Comparison of ENCODE assay signal across 16 cellular contexts in genomic region chr4:107069049-107069448, GRCh38. TPM values are rescaled to one million over a fixed set of nuclear protein-coding genes. Genes with fewer than 3 reads are reported as not detected.
DNase-seq lines count a peak whose midpoint lies in the region; ATAC-seq and TF ChIP-seq lines count a peak whose summit lies in the region.
"Had no signal": no experiment of that assay in that cellular context is flagged by ENCODE, and none has a peak within 500 bp of the region (broad histone marks: within the 10 kb centered on the region; RNA-seq: fewer than 3 reads in every experiment).

No MANE protein-coding gene starts in this region.

- no peak overlapping the region for H3K27ac ChIP-seq in right cardiac atrium (ENCODE audit: low read length)
- H3K27ac ChIP-seq: dorsolateral prefrontal cortex, spleen had no signal

- no peaks in the 10 kb centered on the region for H3K4me1 ChIP-seq in right cardiac atrium (ENCODE audit: control insufficient read depth, insufficient read depth, low read length)
- H3K4me1 ChIP-seq: spleen had no signal

- no peaks in the 10 kb centered on the region for H3K27me3 ChIP-seq in right cardiac atrium (ENCODE audit: control insufficient read depth, insufficient read depth)
- H3K27me3 ChIP-seq: BLaER1 treated with 17β-estradiol and CSF1 and Interleukin-3, amounts not matched to agents 10 nM and 100 nM; spleen had no signal

- ATAC-seq in right cardiac atrium: no peak
- ATAC-seq in HG02840 (IDR thresholded peaks at IDR 0.05; ENCODE audit: low FRiP score, unreplicated experiment): no peak
- ATAC-seq in GM19455 (IDR thresholded peaks at IDR 0.05; ENCODE audit: unreplicated experiment): no peak

- H3K9me3 ChIP-seq in right cardiac atrium (ENCODE audit: control insufficient read depth, low read length): no peaks in the 10 kb centered on the region

- WGBS in right cardiac atrium: 63% methylated on average over 3 of the region's 3 CpGs

- no peak for TF ChIP-seq CTCF in HFF-Myc (IDR thresholded peaks at IDR 0.05; ENCODE audit: low read depth, low read length, missing control alignments)
- no peak for TF ChIP-seq CTCF in fibroblast of pulmonary artery (IDR thresholded peaks at IDR 0.05; ENCODE audit: low read length, missing control alignments)

- DNase-seq in EH (ENCODE audit: low read depth) (peak; percentile 39), HFF-Myc (ENCODE audit: extremely low read depth, low read depth) (peak; percentile 37), RPMI7951 (ENCODE audit: low read depth) (peak; percentile 51), fibroblast of pulmonary artery (ENCODE audit: low read depth) (peak; percentile 40), right cardiac atrium (no peak), NCI-H2227 treated with DMSO at 0.1 percent for 48 hours (lab: John Stamatoyannopoulos, UW) (no peak)
- DNase-seq: activated CD4-positive, alpha-beta T cell treated with anti-CD3 and anti-CD28 coated beads, Interleukin-2, amount 10 ng/mL, durations not matched to agents 7 days and 5 days; activated naive CD4-positive, alpha-beta T cell treated with anti-CD3 and anti-CD28 coated beads, Interleukin-2, amount 50 U/mL, for 16 hours; dorsolateral prefrontal cortex; naive B cell; NCI-H524; spleen; SW 1271 had no signal

- H3K4me3 ChIP-seq in HFF-Myc (replicated peaks; ENCODE audit: low read depth, low read length): no peak overlapping the region
- H3K4me3 ChIP-seq in fibroblast of pulmonary artery (replicated peaks; ENCODE audit: low read depth, low read length): no peak overlapping the region
- H3K4me3 ChIP-seq in right cardiac atrium (ENCODE audit: low read length): no peak overlapping the region
- H3K4me3 ChIP-seq: BLaER1 treated with 17β-estradiol and CSF1 and Interleukin-3, amounts not matched to agents 10 nM and 100 nM; dorsolateral prefrontal cortex; spleen had no signal

- intact Hi-C loops in right cardiac atrium (cut with DNase I): no loop called here

RNA-seq across cellular contexts. Expression of gene DKK2, which starts 32.9 kb away (rescaled TPM):
- total RNA-seq in RPMI7951 (2014; rRNA removed; shearing (Covaris generic)): 5.1 and 6.5 TPM in 2 replicates
- 1 to 10 TPM; 1.0 to 4.0 (median 3.0) TPM for total RNA-seq in right cardiac atrium
- 0.91 TPM for polyA plus RNA-seq in right cardiac atrium
- total RNA-seq: activated CD4-positive, alpha-beta T cell treated with anti-CD3 and anti-CD28 coated beads, Interleukin-2, amount 10 ng/mL, durations not matched to agents 7 days and 5 days had no signal

Comparison
In these comparisons a context has a peak if more than half of its experiments do, and no peak if none do; other contexts are left out.
1. DNase-seq: peak in EH (single experiment), HFF-Myc (single experiment), RPMI7951 (single experiment) and fibroblast of pulmonary artery (single experiment); none in right cardiac atrium (0 of 3) and NCI-H2227 treated with DMSO at 0.1 percent for 48 hours (single experiment).